12 cellular contexts compared by ENCODE assay signal in genomic region chr20:1631309-1632227, GRCh38. TPM values are rescaled to one million over a fixed set of nuclear protein-coding genes. Genes with fewer than 3 reads are reported as not detected.
DNase-seq lines count a peak whose midpoint lies in the region; ATAC-seq lines count a peak whose summit lies in the region.
"Had no signal": no experiment of that assay in that cellular context is flagged by ENCODE, and none has a peak within 500 bp of the region (broad histone marks: within the 10 kb centered on the region; RNA-seq: fewer than 3 reads in every experiment).

No MANE protein-coding gene starts in this region.

- H3K27me3 ChIP-seq in MG63 = no peaks in the 10 kb centered on the region
- H3K27me3 ChIP-seq: upper lobe of left lung had no signal

- peak overlapping the region; percentile 8 for H3K27ac Mint-ChIP-seq in T-helper 1 cell treated with Interleukin-12 subunit alpha and Interleukin-12 subunit beta and Interleukin-4 antibody, amounts not matched to agents 30 μg/mL and 1 μg/mL, for 36 hours
- peak overlapping the region; percentile 51 for H3K27ac Mint-ChIP-seq in activated T-helper 2 cell treated with anti-CD3 and anti-CD28 coated beads, Interferon-gamma antibody, Interleukin-2, Interleukin-4, amounts not matched to agents 10 μg/mL and 5 μg/mL and 100 μg/mL, durations not matched to agents 14 hours and 24 hours and 36 hours
- H3K27ac Mint-ChIP-seq in immature natural killer cell = no peak overlapping the region

- no peaks in the 10 kb centered on the region for H3K27me3 Mint-ChIP-seq in T-helper 1 cell treated with Interleukin-12 subunit alpha and Interleukin-12 subunit beta and Interleukin-4 antibody, amounts not matched to agents 30 μg/mL and 1 μg/mL, for 36 hours (ENCODE audit: low read depth)
- H3K27me3 Mint-ChIP-seq in activated T-helper 2 cell treated with anti-CD3 and anti-CD28 coated beads, Interferon-gamma antibody, Interleukin-2, Interleukin-4, amounts not matched to agents 10 μg/mL and 5 μg/mL and 100 μg/mL, durations not matched to agents 14 hours and 24 hours and 36 hours (ENCODE audit: low read depth) = no peaks in the 10 kb centered on the region
- peaks cover 1 to 6% (median 2%) of the 10 kb centered on the region in 3 donors for H3K27me3 Mint-ChIP-seq in immature natural killer cell (ENCODE audit: low read depth in 3 of 3)

- intact Hi-C loops in activated T-helper 2 cell treated with anti-CD3 and anti-CD28 coated beads, Interferon-gamma antibody, Interleukin-2, Interleukin-4, amounts not matched to agents 10 μg/mL and 5 μg/mL and 100 μg/mL, durations not matched to agents 14 hours and 24 hours and 36 hours (cut with micrococcal nuclease) = no loop called here

- DNase-seq in T-helper 1 cell (no peak), MG63 (peak; percentile 23), left lobe of liver (ENCODE audit: low spot score) (no peak), cerebellum (ENCODE audit: low spot score) (no peak), NCI-H774 (lab: John Stamatoyannopoulos, UW) (no peak), immature natural killer cell (no peak)
- DNase-seq in activated T-helper 2 cell treated with anti-CD3 and anti-CD28 coated beads, Interferon-gamma antibody, Interleukin-2, Interleukin-4, amounts not matched to agents 10 μg/mL and 5 μg/mL and 100 μg/mL, durations not matched to agents 14 hours and 24 hours and 36 hours (ENCODE audit: low spot score) = no peak
- DNase-seq: MM.1S, NCI-H2171 treated with DMSO at 0.1 percent for 48 hours, pancreas, upper lobe of left lung had no signal

- H3K9me3 Mint-ChIP-seq in T-helper 1 cell treated with Interleukin-12 subunit alpha and Interleukin-12 subunit beta and Interleukin-4 antibody, amounts not matched to agents 30 μg/mL and 1 μg/mL, for 36 hours = no peaks in the 10 kb centered on the region
- H3K9me3 Mint-ChIP-seq in activated T-helper 2 cell treated with anti-CD3 and anti-CD28 coated beads, Interferon-gamma antibody, Interleukin-2, Interleukin-4, amounts not matched to agents 10 μg/mL and 5 μg/mL and 100 μg/mL, durations not matched to agents 14 hours and 24 hours and 36 hours = no peaks in the 10 kb centered on the region
- H3K9me3 Mint-ChIP-seq in immature natural killer cell = peaks cover 0 to 2% (median 0%) of the 10 kb centered on the region in 6 donors

- H3K9me3 ChIP-seq in MG63 = no peaks in the 10 kb centered on the region
- H3K9me3 ChIP-seq: pancreas, upper lobe of left lung had no signal

- no peak overlapping the region for H3K4me3 ChIP-seq in MG63
- H3K4me3 ChIP-seq: pancreas, upper lobe of left lung had no signal

- no peak overlapping the region for H3K4me3 Mint-ChIP-seq in T-helper 1 cell treated with Interleukin-12 subunit alpha and Interleukin-12 subunit beta and Interleukin-4 antibody, amounts not matched to agents 30 μg/mL and 1 μg/mL, for 36 hours
- H3K4me3 Mint-ChIP-seq in activated T-helper 2 cell treated with anti-CD3 and anti-CD28 coated beads, Interferon-gamma antibody, Interleukin-2, Interleukin-4, amounts not matched to agents 10 μg/mL and 5 μg/mL and 100 μg/mL, durations not matched to agents 14 hours and 24 hours and 36 hours (ENCODE audit: low read depth) = no peak overlapping the region
- no peak overlapping the region for H3K4me3 Mint-ChIP-seq in immature natural killer cell

- H3K4me1 Mint-ChIP-seq in T-helper 1 cell treated with Interleukin-12 subunit alpha and Interleukin-12 subunit beta and Interleukin-4 antibody, amounts not matched to agents 30 μg/mL and 1 μg/mL, for 36 hours (ENCODE audit: low read depth) = peaks cover 34% of the 10 kb centered on the region
- H3K4me1 Mint-ChIP-seq in activated T-helper 2 cell treated with anti-CD3 and anti-CD28 coated beads, Interferon-gamma antibody, Interleukin-2, Interleukin-4, amounts not matched to agents 10 μg/mL and 5 μg/mL and 100 μg/mL, durations not matched to agents 14 hours and 24 hours and 36 hours (ENCODE audit: low read depth) = peaks cover 40% of the 10 kb centered on the region
- no peaks in the 10 kb centered on the region for H3K4me1 Mint-ChIP-seq in immature natural killer cell

- H3K36me3 ChIP-seq in MG63 = no peaks in the 10 kb centered on the region
- H3K36me3 ChIP-seq: pancreas, upper lobe of left lung had no signal

- H3K36me3 Mint-ChIP-seq in T-helper 1 cell treated with Interleukin-12 subunit alpha and Interleukin-12 subunit beta and Interleukin-4 antibody, amounts not matched to agents 30 μg/mL and 1 μg/mL, for 36 hours (ENCODE audit: low read depth) = peaks cover 61% of the 10 kb centered on the region
- peaks cover 83% of the 10 kb centered on the region for H3K36me3 Mint-ChIP-seq in activated T-helper 2 cell treated with anti-CD3 and anti-CD28 coated beads, Interferon-gamma antibody, Interleukin-2, Interleukin-4, amounts not matched to agents 10 μg/mL and 5 μg/mL and 100 μg/mL, durations not matched to agents 14 hours and 24 hours and 36 hours (ENCODE audit: low read depth)
- no peaks in the 10 kb centered on the region for H3K36me3 Mint-ChIP-seq in immature natural killer cell

- peak; percentile 43 for ATAC-seq in left lobe of liver
- ATAC-seq: pancreas had no signal

RNA-seq across cellular contexts. Expression of gene SIRPB1, which starts 11.8 kb away (rescaled TPM):
- total RNA-seq in MG63 (2014; rRNA removed; shearing (Covaris generic); ENCODE audit: low replicate concordance) = not detected in 2 replicates
- total RNA-seq in activated T-helper 2 cell treated with anti-CD3 and anti-CD28 coated beads, Interferon-gamma antibody, Interleukin-2, Interleukin-4, amounts not matched to agents 10 μg/mL and 5 μg/mL and 100 μg/mL, durations not matched to agents 14 hours and 24 hours and 36 hours = 0.67 and 1.6 TPM in 2 replicates
- total RNA-seq in left lobe of liver (0.40 TPM), cerebellum (0.73 TPM)
- 1 to 10 TPM in 2 of 3 donors, under 1 TPM in 1; 0.50 to 1.8 (median 1.7) TPM for polyA plus RNA-seq in immature natural killer cell

RNA-seq across cellular contexts. Expression of gene SIRPG, which starts 26.0 kb away (rescaled TPM):
- not detected in 2 replicates for total RNA-seq in MG63 (2014; rRNA removed; shearing (Covaris generic); ENCODE audit: low replicate concordance)
- 25.1 and 28.7 TPM in 2 replicates for total RNA-seq in activated T-helper 2 cell treated with anti-CD3 and anti-CD28 coated beads, Interferon-gamma antibody, Interleukin-2, Interleukin-4, amounts not matched to agents 10 μg/mL and 5 μg/mL and 100 μg/mL, durations not matched to agents 14 hours and 24 hours and 36 hours
- total RNA-seq in left lobe of liver (not detected), cerebellum (not detected)
- 10 to 100 TPM in 1 of 3 donors, 1 to 10 TPM in 2; 5.5 to 14.7 (median 6.3) TPM for polyA plus RNA-seq in immature natural killer cell

Comparison
In these comparisons a context has a peak if more than half of its experiments do, and no peak if none do; other contexts are left out.
1. H3K27ac Mint-ChIP-seq: peak in T-helper 1 cell treated with Interleukin-12 subunit alpha and Interleukin-12 subunit beta and Interleukin-4 antibody, amounts not matched to agents 30 μg/mL and 1 μg/mL, for 36 hours (single experiment) and activated T-helper 2 cell treated with anti-CD3 and anti-CD28 coated beads, Interferon-gamma antibody, Interleukin-2, Interleukin-4, amounts not matched to agents 10 μg/mL and 5 μg/mL and 100 μg/mL, durations not matched to agents 14 hours and 24 hours and 36 hours (single experiment); none in immature natural killer cell (0 of 6).
2. RNA of gene SIRPG, which starts 26.0 kb away (total RNA-seq): 25.1 to 28.7 TPM in activated T-helper 2 cell treated with anti-CD3 and anti-CD28 coated beads, Interferon-gamma antibody, Interleukin-2, Interleukin-4, amounts not matched to agents 10 μg/mL and 5 μg/mL and 100 μg/mL, durations not matched to agents 14 hours and 24 hours and 36 hours; not detected in left lobe of liver (single experiment), not detected in MG63 and not detected in cerebellum (single experiment); every median in the first group is over 10 times any median in the second.